In genomic region chr15:43901485-43901884, GRCh38 we compare ENCODE assay signal across 23 cellular contexts.
"Had no signal": no experiment of that assay in that cellular context is flagged by ENCODE, and none has a peak within 500 bp of the region (broad histone marks: within the 10 kb centered on the region; RNA-seq: fewer than 3 reads in every experiment).

No MANE protein-coding gene starts in this region.

- FAIRE-seq: endometrium, urothelium cell line had no signal

- H3K27ac ChIP-seq: ascending aorta, breast epithelium, coronary artery, gastrocnemius medialis, parathyroid adenoma, tibial artery had no signal

- H2AFZ ChIP-seq: parathyroid adenoma had no signal

- H3K9me3 ChIP-seq: ascending aorta, breast epithelium, gastrocnemius medialis, tibial artery had no signal

- H3K27me3 ChIP-seq: ascending aorta, breast epithelium, gastrocnemius medialis had no signal

- H3K27me3 Mint-ChIP-seq: activated CD4-positive, alpha-beta T cell treated with anti-CD3 and anti-CD28 coated beads, Interleukin-2, amount 10 ng/mL, durations not matched to agents 7 days and 5 days; activated T-cell treated with anti-CD3 and anti-CD28 coated beads, Interleukin-2, amount 50 U/mL, for 24 hours; natural killer cell treated with Interleukin-12 subunit alpha and Interleukin-12 subunit beta and Interleukin-15 and Interleukin-18, amount 100 ng/mL, for 72 hours; stimulated activated memory B cell treated with anti-CD40 and anti-IgM and Interleukin-4, amounts not matched to agents 10 μg/mL and 1 μg/mL and 100 μg/mL, for 72 hours had no signal

- H3K4me1 ChIP-seq: ascending aorta, breast epithelium, gastrocnemius medialis, tibial artery had no signal

- DNase-seq: activated CD4-positive, alpha-beta T cell treated with anti-CD3 and anti-CD28 coated beads, Interleukin-2, amount 10 ng/mL, durations not matched to agents 7 days and 5 days; activated CD8-positive, alpha-beta T cell treated with anti-CD3 and anti-CD28 coated beads, Interleukin-2, amount 10 ng/mL, durations not matched to agents 7 days and 5 days; activated effector memory CD4-positive, alpha-beta T cell treated with Interleukin-2 at 50 U/mL for 16 hours; activated naive CD4-positive, alpha-beta T cell treated with anti-CD3 and anti-CD28 coated beads, Interleukin-2, amount 50 U/mL, for 16 hours; activated T-cell treated with anti-CD3 and anti-CD28 coated beads, Interleukin-2, amount 50 U/mL, for 24 hours; erythroblast; gastrocnemius medialis; head of caudate nucleus; immature natural killer cell; mesenchymal stem cell; stimulated activated CD4-positive, alpha-beta T cell treated with anti-CD3 and anti-CD28 coated beads, Interleukin-4, amount 100 ng/mL, for 24 hours; T1000; tibial artery had no signal

- ATAC-seq: activated CD4-positive, CD25-positive, alpha-beta regulatory T cell treated with anti-CD3 and anti-CD28 coated beads, Interleukin-2, amount 50 U/mL, for 24 hours; activated CD8-positive, alpha-beta T cell treated with anti-CD3 and anti-CD28 coated beads, Interleukin-2, amount 10 ng/mL, durations not matched to agents 7 days and 5 days; gastrocnemius medialis; natural killer cell treated with Interleukin-12 subunit alpha and Interleukin-12 subunit beta and Interleukin-15 and Interleukin-18, amount 100 ng/mL, for 72 hours; sciatic nerve; stimulated activated memory B cell treated with anti-CD40 and anti-IgM and Interleukin-4, amounts not matched to agents 10 μg/mL and 1 μg/mL and 100 μg/mL, for 72 hours had no signal

- H3K36me3 Mint-ChIP-seq: immature natural killer cell; natural killer cell treated with Interleukin-12 subunit alpha and Interleukin-12 subunit beta and Interleukin-15 and Interleukin-18, amount 100 ng/mL, for 72 hours; stimulated activated memory B cell treated with anti-CD40 and anti-IgM and Interleukin-4, amounts not matched to agents 10 μg/mL and 1 μg/mL and 100 μg/mL, for 72 hours had no signal

- H3K4me3 ChIP-seq: ascending aorta, breast epithelium, coronary artery, gastrocnemius medialis, tibial artery had no signal

- H3K9ac ChIP-seq: parathyroid adenoma had no signal

- H3K27ac Mint-ChIP-seq: activated CD4-positive, alpha-beta T cell treated with anti-CD3 and anti-CD28 coated beads, Interleukin-2, amount 10 ng/mL, durations not matched to agents 7 days and 5 days; activated CD8-positive, alpha-beta T cell treated with anti-CD3 and anti-CD28 coated beads, Interleukin-2, amount 10 ng/mL, durations not matched to agents 7 days and 5 days; activated T-cell treated with anti-CD3 and anti-CD28 coated beads, Interleukin-2, amount 50 U/mL, for 24 hours; immature natural killer cell; natural killer cell treated with Interleukin-12 subunit alpha and Interleukin-12 subunit beta and Interleukin-15 and Interleukin-18, amount 100 ng/mL, for 72 hours; stimulated activated memory B cell treated with anti-CD40 and anti-IgM and Interleukin-4, amounts not matched to agents 10 μg/mL and 1 μg/mL and 100 μg/mL, for 72 hours had no signal

- H3K79me2 ChIP-seq: parathyroid adenoma had no signal

- H3K9me3 Mint-ChIP-seq: activated CD4-positive, alpha-beta T cell treated with anti-CD3 and anti-CD28 coated beads, Interleukin-2, amount 10 ng/mL, durations not matched to agents 7 days and 5 days; activated T-cell treated with anti-CD3 and anti-CD28 coated beads, Interleukin-2, amount 50 U/mL, for 24 hours; immature natural killer cell; natural killer cell treated with Interleukin-12 subunit alpha and Interleukin-12 subunit beta and Interleukin-15 and Interleukin-18, amount 100 ng/mL, for 72 hours; stimulated activated memory B cell treated with anti-CD40 and anti-IgM and Interleukin-4, amounts not matched to agents 10 μg/mL and 1 μg/mL and 100 μg/mL, for 72 hours had no signal

- H3K4me3 Mint-ChIP-seq: activated CD4-positive, alpha-beta T cell treated with anti-CD3 and anti-CD28 coated beads, Interleukin-2, amount 10 ng/mL, durations not matched to agents 7 days and 5 days; activated CD8-positive, alpha-beta T cell treated with anti-CD3 and anti-CD28 coated beads, Interleukin-2, amount 10 ng/mL, durations not matched to agents 7 days and 5 days; activated T-cell treated with anti-CD3 and anti-CD28 coated beads, Interleukin-2, amount 50 U/mL, for 24 hours; immature natural killer cell; natural killer cell treated with Interleukin-12 subunit alpha and Interleukin-12 subunit beta and Interleukin-15 and Interleukin-18, amount 100 ng/mL, for 72 hours; stimulated activated memory B cell treated with anti-CD40 and anti-IgM and Interleukin-4, amounts not matched to agents 10 μg/mL and 1 μg/mL and 100 μg/mL, for 72 hours had no signal

- H3K36me3 ChIP-seq: ascending aorta, breast epithelium, gastrocnemius medialis, tibial artery had no signal
